Comparison of ENCODE assay signal across 7 cellular contexts in genomic region chr3:52682016-52682415, GRCh38. TPM values are rescaled to one million over a fixed set of nuclear protein-coding genes. Genes with fewer than 3 reads are reported as not detected.
DNase-seq lines count a peak whose midpoint lies in the region; ATAC-seq, FAIRE-seq and TF ChIP-seq lines count a peak whose summit lies in the region.

No MANE protein-coding gene starts in this region.

- H3K27ac ChIP-seq in K562 (ENCODE audit: extremely low read depth, low read depth, low read length) (peak overlapping the region; percentile 55; the same call in 1 of the 3 replicates), testis (peak overlapping the region; percentile 66 to 70)

- H3K27me3 ChIP-seq in GM06990 (replicated peaks; ENCODE audit: control insufficient read depth, insufficient read depth, low read length): no peaks in the 10 kb centered on the region
- no peaks in the 10 kb centered on the region for H3K27me3 ChIP-seq in K562 (ENCODE audit: control insufficient read depth in 2 of 2, insufficient read depth in 2 of 2, low read length in 2 of 2)
- no peaks in the 10 kb centered on the region for H3K27me3 ChIP-seq in testis

- peak overlapping the region; percentile 47; the same call in 1 of the 2 replicates for H2AFZ ChIP-seq in K562 (ENCODE audit: low read depth, low read length)

- POLR2A ChIA-PET in K562 (lab: Yijun Ruan, JAX): no interaction called here

- H3K4me3 ChIP-seq in GM06990 (replicated peaks; ENCODE audit: low read depth, low read length) (no peak overlapping the region; the same call in 1 of the 2 replicates), K562 (no peak overlapping the region), testis (no peak overlapping the region)

- intact Hi-C loops in K562 (cut with micrococcal nuclease) (loop anchor here (2.0 to 10.0 kb wide), 3 partner anchors 145 to 227 kb away; partner anchors contain the start of genes NISCH, TNNC1 and UQCC5), testis (cut with DNase I; ENCODE audit: low total_unique reads) (no loop called here)

- peaks cover 8% of the 10 kb centered on the region for H3K36me3 ChIP-seq in GM06990 (ENCODE audit: control insufficient read depth, insufficient read depth, low read length)
- H3K36me3 ChIP-seq in K562 (ENCODE audit: control insufficient read depth, insufficient read depth, low read length): peaks cover 42% of the 10 kb centered on the region
- no peaks in the 10 kb centered on the region for H3K36me3 ChIP-seq in testis (ENCODE audit: low read depth, missing control alignments)

- H3K4me2 ChIP-seq in K562 (ENCODE audit: insufficient read depth, low read length): no peak overlapping the region

- H3K9me1 ChIP-seq in K562 (ENCODE audit: control insufficient read depth, insufficient read depth, low read length): no peaks in the 10 kb centered on the region

- H3K79me2 ChIP-seq in K562 (ENCODE audit: control insufficient read depth, insufficient read depth, low read length): peaks cover 61% of the 10 kb centered on the region

- no peaks in the 10 kb centered on the region for H3K9me3 ChIP-seq in K562 (replicated peaks; ENCODE audit: control insufficient read depth, insufficient read depth, low read depth, low read length)
- no peaks in the 10 kb centered on the region for H3K9me3 ChIP-seq in testis

- in situ Hi-C loops in K562 (cut with MboI): no loop called here

- TF ChIP-seq EP300 in K562 (IDR thresholded peaks at IDR 0.05; ENCODE audit: low read length): no peak

- TF ChIP-seq CTCF in GM06990 (IDR thresholded peaks at IDR 0.05; ENCODE audit: insufficient read depth, low read length, poor library complexity, severe bottlenecking): peak; percentile 12
- peak; percentile 38 to 52 (median 44); a peak in 4 of 6 replicates for TF ChIP-seq CTCF in K562 (IDR thresholded peaks at IDR 0.05 in 2 of 3, conservative IDR thresholded peaks at IDR 0.05 in 1 of 3; ENCODE audit: insufficient read depth in 2 of 3, low read depth in 1 of 3, low read length in 3 of 3)
- TF ChIP-seq CTCF in testis (IDR thresholded peaks at IDR 0.05): no peak

- TF ChIP-seq POLR2A in K562 (conservative IDR thresholded peaks at IDR 0.05) (no peak), testis (IDR thresholded peaks at IDR 0.05) (no peak)

- TF ChIP-seq RAD21 in K562 (CRISPR knock-in tag; conservative IDR thresholded peaks at IDR 0.05 in 1 of 2, IDR thresholded peaks at IDR 0.05 in 1 of 2): peak; percentile 32 to 55

- DNase-seq in GM06990 (ENCODE audit: extremely low read depth, insufficient read length) (no peak), LHCN-M2 (ENCODE audit: low read depth) (peak; percentile 83), K562 (ENCODE audit: extremely low read depth in 1 of 4, low spot score in 3 of 4) (peak; percentile 44 to 68 (median 45)), left lobe of liver (ENCODE audit: low spot score) (peak; percentile 81), testis (peak; percentile 79), GM19238 (ENCODE audit: insufficient read length, low spot score) (no peak)

- ATAC-seq in K562 (peak; percentile 64), left lobe of liver (peak; percentile 59), HG02763 (IDR thresholded peaks at IDR 0.05; ENCODE audit: unreplicated experiment) (no peak)

- CTCF ChIA-PET in K562 (lab: Yijun Ruan, JAX; ENCODE audit: low intra/inter-chr PET ratio): interaction anchor here (0.6 to 0.7 kb wide), 2 partner anchors 200 to 268 kb away, joined by 5 to 6 read pairs; no protein-coding TSS in a partner anchor

- H4K20me1 ChIP-seq in K562 (replicated peaks; ENCODE audit: control insufficient read depth, insufficient read depth, low read length): no peaks in the 10 kb centered on the region

- H3K9ac ChIP-seq in K562 (ENCODE audit: insufficient read depth in 1 of 2, low read depth in 2 of 2, low read length in 2 of 2): peak overlapping the region in 1 of 2 experiments; percentile 24; a peak in 1 of 4 replicates

- H3K4me1 ChIP-seq in K562 (replicated peaks in 1 of 2; ENCODE audit: control insufficient read depth in 2 of 2, insufficient read depth in 2 of 2, low read length in 2 of 2): peaks cover 0 to 28% of the 10 kb centered on the region in 2 experiments; a peak in 2 of 5 replicates
- peaks cover 48% of the 10 kb centered on the region for H3K4me1 ChIP-seq in testis

- FAIRE-seq in K562 (lab: Jason Lieb, UNC): peak; percentile 87

- BruUV-seq in K562 (replicated peaks; lab: Mats Ljungman, UMichigan): no TSS peak

RNA-seq across cellular contexts. Expression of gene PBRM1, which starts 3.7 kb away (rescaled TPM):
- total RNA-seq in LHCN-M2 (2014; rRNA removed): 58.0 and 65.4 TPM in 2 replicates
- polyA plus RNA-seq in LHCN-M2 (2012): 15.8 TPM
- total RNA-seq in K562 (2011; cell fraction: chromatin; rRNA removed; ENCODE audit: low replicate concordance): 36.5 and 114 TPM in 2 replicates
- 16.7 and 24.9 TPM in 2 replicates for total RNA-seq in K562 (2011; cell fraction: nucleolus; rRNA removed)
- 31.6 and 36.0 TPM in 2 replicates for total RNA-seq in K562 (2011; cell fraction: nucleoplasm; rRNA removed)
- total RNA-seq in K562 (2014; rRNA removed): 15.6 and 18.6 TPM in 2 replicates
- total RNA-seq in K562 (2014; rRNA removed; fragmentation: Illumina TruSeq; extraction: Trizol): 26.8 and 32.2 TPM in 2 replicates
- total RNA-seq in K562 (2015; rRNA removed; fragmentation: Illumina TruSeq; extraction: Trizol): 28.7 and 31.8 TPM in 2 replicates
- 25.5 and 28.9 TPM in 2 replicates for total RNA-seq in K562 (2021)
- 15.4 and 19.0 TPM in 2 replicates for polyA plus RNA-seq in K562 (2011; rRNA removed)
- 8.8 and 9.8 TPM in 2 replicates for polyA plus RNA-seq in K562 (2011; cell fraction: cytosol; rRNA removed)
- polyA plus RNA-seq in K562 (2011; cell fraction: nucleus; rRNA removed): 36.0 and 41.4 TPM in 2 replicates
- 16.3 TPM in 2 replicates for polyA plus RNA-seq in K562 (2012)
- polyA plus RNA-seq in K562 (2014; fragmentation: Illumina TruSeq; extraction: Trizol): 20.8 and 23.5 TPM in 2 replicates
- 1 to 10 TPM; 3.9 to 7.0 TPM for polyA plus RNA-seq in K562 (2014; fragmentation: Nextera tagmentation; extraction: Ambion mirVana)
- polyA plus RNA-seq in K562 (2014; rRNA removed): 14.1 and 14.5 TPM in 2 replicates
- 50.0 and 69.4 TPM in 2 replicates for polyA minus RNA-seq in K562 (2011; rRNA and poly(A)+ RNA removed)
- 13.5 and 16.0 TPM in 2 replicates for polyA minus RNA-seq in K562 (2011; cell fraction: cytosol; rRNA and poly(A)+ RNA removed)
- polyA minus RNA-seq in K562 (2011; cell fraction: nucleus; rRNA and poly(A)+ RNA removed): 39.2 and 67.3 TPM in 2 replicates
- 15.3 TPM for total RNA-seq in left lobe of liver
- 100 to 1,000 TPM in 1 of 2 donors, 10 to 100 TPM in 1; 99.8 to 109 TPM for total RNA-seq in testis
- polyA plus RNA-seq in testis (ENCODE audit: insufficient read depth, low read depth, low replicate concordance): 28.9 TPM

RNA-seq across cellular contexts. Expression of gene GNL3, which starts 3.8 kb away (rescaled TPM):
- total RNA-seq in LHCN-M2 (2014; rRNA removed) (119 and 148 TPM in 2 replicates), K562 (2014; rRNA removed) (157 and 168 TPM in 2 replicates), K562 (2014; rRNA removed; fragmentation: Illumina TruSeq; extraction: Trizol) (240 and 284 TPM in 2 replicates), K562 (2015; rRNA removed; fragmentation: Illumina TruSeq; extraction: Trizol) (253 and 284 TPM in 2 replicates), K562 (2021) (132 and 146 TPM in 2 replicates), left lobe of liver (18.9 TPM), testis (10 to 100 TPM; 50.6 to 57.7 TPM)
- polyA plus RNA-seq in LHCN-M2 (2012): 30.2 TPM
- total RNA-seq in K562 (2011; cell fraction: chromatin; rRNA removed; ENCODE audit: low replicate concordance): 214 and 484 TPM in 2 replicates
- total RNA-seq in K562 (2011; cell fraction: nucleolus; rRNA removed): 114 and 127 TPM in 2 replicates
- total RNA-seq in K562 (2011; cell fraction: nucleoplasm; rRNA removed): 163 and 172 TPM in 2 replicates
- polyA plus RNA-seq in K562 (2011; rRNA removed) (156 and 166 TPM in 2 replicates), K562 (2014; fragmentation: Illumina TruSeq; extraction: Trizol) (239 and 287 TPM in 2 replicates), K562 (2014; fragmentation: Nextera tagmentation; extraction: Ambion mirVana) (100 to 1,000 TPM; 220 to 313 TPM), K562 (2014; rRNA removed) (210 and 219 TPM in 2 replicates), testis (ENCODE audit: insufficient read depth, low read depth, low replicate concordance) (36.3 TPM)
- polyA plus RNA-seq in K562 (2011; cell fraction: cytosol; rRNA removed): 30.4 and 51.7 TPM in 2 replicates
- polyA plus RNA-seq in K562 (2011; cell fraction: nucleus; rRNA removed): 178 and 302 TPM in 2 replicates
- polyA plus RNA-seq in K562 (2012): 61.2 and 109 TPM in 2 replicates
- 92.1 and 131 TPM in 2 replicates for polyA minus RNA-seq in K562 (2011; rRNA and poly(A)+ RNA removed)
- polyA minus RNA-seq in K562 (2011; cell fraction: cytosol; rRNA and poly(A)+ RNA removed): 31.6 and 40.7 TPM in 2 replicates
- 92.4 and 200 TPM in 2 replicates for polyA minus RNA-seq in K562 (2011; cell fraction: nucleus; rRNA and poly(A)+ RNA removed)

RNA-seq across cellular contexts. Expression of gene GLT8D1, which starts 23.6 kb away (rescaled TPM):
- 77.3 and 85.2 TPM in 2 replicates for total RNA-seq in LHCN-M2 (2014; rRNA removed)
- 49.4 TPM for polyA plus RNA-seq in LHCN-M2 (2012)
- total RNA-seq in K562 (2011; cell fraction: chromatin; rRNA removed; ENCODE audit: low replicate concordance): 61.4 and 99.0 TPM in 2 replicates
- 49.5 and 50.0 TPM in 2 replicates for total RNA-seq in K562 (2011; cell fraction: nucleolus; rRNA removed)
- 58.9 and 61.7 TPM in 2 replicates for total RNA-seq in K562 (2011; cell fraction: nucleoplasm; rRNA removed)
- total RNA-seq in K562 (2014; rRNA removed): 31.3 and 33.0 TPM in 2 replicates
- 34.7 and 38.5 TPM in 2 replicates for total RNA-seq in K562 (2014; rRNA removed; fragmentation: Illumina TruSeq; extraction: Trizol)
- total RNA-seq in K562 (2015; rRNA removed; fragmentation: Illumina TruSeq; extraction: Trizol): 33.1 and 34.8 TPM in 2 replicates
- total RNA-seq in K562 (2021): 26.7 and 28.6 TPM in 2 replicates
- polyA plus RNA-seq in K562 (2011; rRNA removed): 59.5 and 65.9 TPM in 2 replicates
- polyA plus RNA-seq in K562 (2011; cell fraction: cytosol; rRNA removed): 33.7 and 36.0 TPM in 2 replicates
- polyA plus RNA-seq in K562 (2011; cell fraction: nucleus; rRNA removed): 65.1 and 85.6 TPM in 2 replicates
- 35.9 and 44.1 TPM in 2 replicates for polyA plus RNA-seq in K562 (2012)
- polyA plus RNA-seq in K562 (2014; fragmentation: Illumina TruSeq; extraction: Trizol): 38.6 and 43.7 TPM in 2 replicates
- 10 to 100 TPM; 14.1 to 21.6 TPM for polyA plus RNA-seq in K562 (2014; fragmentation: Nextera tagmentation; extraction: Ambion mirVana)
- polyA plus RNA-seq in K562 (2014; rRNA removed): 33.7 and 34.4 TPM in 2 replicates
- polyA minus RNA-seq in K562 (2011; rRNA and poly(A)+ RNA removed): 36.5 and 37.0 TPM in 2 replicates
- 15.5 and 16.5 TPM in 2 replicates for polyA minus RNA-seq in K562 (2011; cell fraction: cytosol; rRNA and poly(A)+ RNA removed)
- polyA minus RNA-seq in K562 (2011; cell fraction: nucleus; rRNA and poly(A)+ RNA removed): 22.8 and 34.1 TPM in 2 replicates
- total RNA-seq in left lobe of liver: 52.2 TPM
- total RNA-seq in testis: 100 to 1,000 TPM; 107 to 117 TPM
- 165 TPM for polyA plus RNA-seq in testis (ENCODE audit: insufficient read depth, low read depth, low replicate concordance)

RNA-seq across cellular contexts. Expression of gene SPCS1, which starts 23.9 kb away (rescaled TPM):
- total RNA-seq in LHCN-M2 (2014; rRNA removed): 187 and 265 TPM in 2 replicates
- polyA plus RNA-seq in LHCN-M2 (2012): 166 TPM
- total RNA-seq in K562 (2011; cell fraction: chromatin; rRNA removed; ENCODE audit: low replicate concordance): 34.7 and 47.5 TPM in 2 replicates
- total RNA-seq in K562 (2011; cell fraction: nucleolus; rRNA removed): 40.5 and 56.0 TPM in 2 replicates
- total RNA-seq in K562 (2011; cell fraction: nucleoplasm; rRNA removed): 70.4 and 81.2 TPM in 2 replicates
- total RNA-seq in K562 (2014; rRNA removed): 66.4 and 85.0 TPM in 2 replicates
- 110 and 134 TPM in 2 replicates for total RNA-seq in K562 (2014; rRNA removed; fragmentation: Illumina TruSeq; extraction: Trizol)
- total RNA-seq in K562 (2015; rRNA removed; fragmentation: Illumina TruSeq; extraction: Trizol): 124 and 127 TPM in 2 replicates
- total RNA-seq in K562 (2021): 103 and 110 TPM in 2 replicates
- 62.3 and 73.9 TPM in 2 replicates for polyA plus RNA-seq in K562 (2011; rRNA removed)
- polyA plus RNA-seq in K562 (2011; cell fraction: cytosol; rRNA removed): 107 and 117 TPM in 2 replicates
- 24.9 and 35.8 TPM in 2 replicates for polyA plus RNA-seq in K562 (2011; cell fraction: nucleus; rRNA removed)
- 147 TPM in 2 replicates for polyA plus RNA-seq in K562 (2012)
- 127 and 141 TPM in 2 replicates for polyA plus RNA-seq in K562 (2014; fragmentation: Illumina TruSeq; extraction: Trizol)
- polyA plus RNA-seq in K562 (2014; fragmentation: Nextera tagmentation; extraction: Ambion mirVana): 100 to 1,000 TPM; 504 to 567 TPM
- 107 and 136 TPM in 2 replicates for polyA plus RNA-seq in K562 (2014; rRNA removed)
- polyA minus RNA-seq in K562 (2011; rRNA and poly(A)+ RNA removed): 67.7 and 79.5 TPM in 2 replicates
- 70.8 and 79.2 TPM in 2 replicates for polyA minus RNA-seq in K562 (2011; cell fraction: cytosol; rRNA and poly(A)+ RNA removed)
- 11.3 and 18.3 TPM in 2 replicates for polyA minus RNA-seq in K562 (2011; cell fraction: nucleus; rRNA and poly(A)+ RNA removed)
- total RNA-seq in left lobe of liver: 78.3 TPM
- 100 to 1,000 TPM; 166 to 179 TPM for total RNA-seq in testis
- polyA plus RNA-seq in testis (ENCODE audit: insufficient read depth, low read depth, low replicate concordance): 340 TPM

Comparison
In these comparisons a context has a peak if more than half of its experiments do, and no peak if none do; other contexts are left out.
1. DNase-seq: peak in LHCN-M2 (single experiment), K562 (4 of 4), left lobe of liver (single experiment) and testis (single experiment); none in GM06990 (single experiment) and GM19238 (single experiment).
2. CTCF ChIP-seq: peak in GM06990 (single experiment) and K562 (3 of 3); none in testis (0 of 3).